35 cellular contexts compared by ENCODE assay signal in genomic region chr11:62157603-62158002, GRCh38. TPM values are rescaled to one million over a fixed set of nuclear protein-coding genes. Genes with fewer than 3 reads are reported as not detected.
"Had no signal": no experiment of that assay in that cellular context is flagged by ENCODE, and none has a peak within 500 bp of the region (broad histone marks: within the 10 kb centered on the region; RNA-seq: fewer than 3 reads in every experiment).

No MANE protein-coding gene starts in this region.

- H3K4me1 Mint-ChIP-seq: activated CD4-positive, alpha-beta T cell treated with anti-CD3 and anti-CD28 coated beads, Interleukin-2, amount 10 ng/mL, durations not matched to agents 24 days and 14 days; activated naive CD8-positive, alpha-beta T cell treated with anti-CD3 and anti-CD28 coated beads for 36 hours; activated T-helper 17 cell treated with anti-CD3 and anti-CD28 coated beads, Interleukin-2, amount 50 U/mL, for 72 hours; central memory CD8-positive, alpha-beta T cell had no signal

- H3K9me3 Mint-ChIP-seq: activated CD4-positive, alpha-beta T cell treated with anti-CD3 and anti-CD28 coated beads, Interleukin-2, amount 10 ng/mL, durations not matched to agents 24 days and 14 days; activated CD8-positive, alpha-beta T cell treated with anti-CD3 and anti-CD28 coated beads for 36 hours; activated naive CD8-positive, alpha-beta T cell treated with anti-CD3 and anti-CD28 coated beads for 36 hours; activated T-cell treated with anti-CD3 and anti-CD28 coated beads, Interleukin-2, amount 50 U/mL, for 72 hours; activated T-helper 17 cell treated with anti-CD3 and anti-CD28 coated beads, Interleukin-2, amount 50 U/mL, for 72 hours; central memory CD8-positive, alpha-beta T cell; T-helper 1 cell treated with Interleukin-12 subunit alpha and Interleukin-12 subunit beta and Interleukin-4 antibody, amounts not matched to agents 30 μg/mL and 1 μg/mL, for 36 hours; T-helper 2 cell treated with Interferon-gamma antibody and Interleukin-4, amounts not matched to agents 5 μg/mL and 100 μg/mL, for 36 hours had no signal

- H3K4me3 ChIP-seq: ascending aorta, cardiac muscle cell, SJSA1 had no signal

- H3K9me3 ChIP-seq: ascending aorta, SJSA1, SK-N-SH had no signal

- H3K27ac ChIP-seq: ascending aorta, cardiac muscle cell, KMS-11, SJSA1 had no signal

- DNase-seq: activated CD4-positive, alpha-beta T cell treated with anti-CD3 and anti-CD28 coated beads, Interleukin-2, amount 10 ng/mL, durations not matched to agents 24 days and 14 days; activated CD4-positive, alpha-beta T cell treated with anti-CD3 and anti-CD28 coated beads, Interleukin-2, amount 50 U/mL, for 4 hours; activated CD8-positive, alpha-beta T cell treated with anti-CD3 and anti-CD28 coated beads for 36 hours; activated effector memory CD4-positive, alpha-beta T cell treated with anti-CD3 and anti-CD28 coated beads, Interleukin-2, amount 50 U/mL, for 16 hours; activated naive CD4-positive, alpha-beta T cell; activated naive CD4-positive, alpha-beta T cell treated with anti-CD3 and anti-CD28 coated beads, Interleukin-2, amount 50 U/mL, for 16 hours; activated naive CD8-positive, alpha-beta T cell treated with anti-CD3 and anti-CD28 coated beads for 36 hours; activated T-cell treated with anti-CD3 and anti-CD28 coated beads, Interleukin-2, amount 50 U/mL, for 1 hour; activated T-cell treated with anti-CD3 and anti-CD28 coated beads, Interleukin-2, amount 50 U/mL, for 72 hours; amniotic stem cell; NCI-H1092 treated with DMSO at 0.1 percent for 48 hours; NCI-H1417; NCI-H146; NCI-H187; NCI-H2081; NCI-H2171 treated with DMSO at 0.1 percent for 48 hours; NCI-H2227 treated with DMSO at 0.1 percent for 48 hours; NCI-H446 treated with DMSO at 0.1 percent for 48 hours; NCI-H524; NCI-H69; NCI-H82; NK-92 treated with Interleukin-12 subunit alpha and Interleukin-12 subunit beta, amount 100 ng/mL, for 24 hours; PC-3; SHP77; SK-N-SH had no signal

- H3K4me2 ChIP-seq: KMS-11, SK-N-SH had no signal

- H3K4me1 ChIP-seq: ascending aorta, SJSA1 had no signal

- H3K27me3 ChIP-seq: ascending aorta, cardiac muscle cell had no signal

- H3K9ac ChIP-seq: KMS-11, SK-N-SH had no signal

- H3K27ac Mint-ChIP-seq: activated CD4-positive, alpha-beta T cell treated with anti-CD3 and anti-CD28 coated beads, Interleukin-2, amount 10 ng/mL, durations not matched to agents 24 days and 14 days; activated CD8-positive, alpha-beta T cell treated with anti-CD3 and anti-CD28 coated beads for 36 hours; activated naive CD8-positive, alpha-beta T cell treated with anti-CD3 and anti-CD28 coated beads for 36 hours; activated T-cell treated with anti-CD3 and anti-CD28 coated beads, Interleukin-2, amount 50 U/mL, for 72 hours; activated T-helper 17 cell treated with anti-CD3 and anti-CD28 coated beads, Interleukin-2, amount 50 U/mL, for 72 hours; T-helper 1 cell treated with Interleukin-12 subunit alpha and Interleukin-12 subunit beta and Interleukin-4 antibody, amounts not matched to agents 30 μg/mL and 1 μg/mL, for 36 hours; T-helper 2 cell treated with Interferon-gamma antibody and Interleukin-4, amounts not matched to agents 5 μg/mL and 100 μg/mL, for 36 hours had no signal

- H3K4me3 Mint-ChIP-seq: activated CD4-positive, alpha-beta T cell treated with anti-CD3 and anti-CD28 coated beads, Interleukin-2, amount 10 ng/mL, durations not matched to agents 24 days and 14 days; activated CD8-positive, alpha-beta T cell treated with anti-CD3 and anti-CD28 coated beads for 36 hours; activated naive CD8-positive, alpha-beta T cell treated with anti-CD3 and anti-CD28 coated beads for 36 hours; activated T-cell treated with anti-CD3 and anti-CD28 coated beads, Interleukin-2, amount 50 U/mL, for 72 hours; activated T-helper 17 cell treated with anti-CD3 and anti-CD28 coated beads, Interleukin-2, amount 50 U/mL, for 72 hours; central memory CD8-positive, alpha-beta T cell; T-helper 1 cell treated with Interleukin-12 subunit alpha and Interleukin-12 subunit beta and Interleukin-4 antibody, amounts not matched to agents 30 μg/mL and 1 μg/mL, for 36 hours; T-helper 2 cell treated with Interferon-gamma antibody and Interleukin-4, amounts not matched to agents 5 μg/mL and 100 μg/mL, for 36 hours had no signal

RNA-seq across cellular contexts. Expression of gene SCGB1D1, which starts 32.4 kb away (rescaled TPM):
- total RNA-seq: activated CD4-positive, alpha-beta T cell treated with anti-CD3 and anti-CD28 coated beads, Interleukin-2, amount 10 ng/mL, durations not matched to agents 24 days and 14 days; activated CD8-positive, alpha-beta memory T cell treated with anti-CD3 and anti-CD28 coated beads for 36 hours; activated CD8-positive, alpha-beta T cell treated with anti-CD3 and anti-CD28 coated beads for 36 hours; activated naive CD8-positive, alpha-beta T cell treated with anti-CD3 and anti-CD28 coated beads for 36 hours; activated T-cell treated with anti-CD3 and anti-CD28 coated beads, Interleukin-2, amount 50 U/mL, for 72 hours; activated T-helper 17 cell treated with anti-CD3 and anti-CD28 coated beads, Interleukin-2, amount 50 U/mL, for 72 hours; ascending aorta; cardiac muscle cell; LHCN-M2; PC-3; SJSA1 had no signal
- polyA plus RNA-seq: cardiac muscle cell, SK-N-SH had no signal

RNA-seq across cellular contexts. Expression of gene SCGB2A1, which starts 50.9 kb away (rescaled TPM):
- total RNA-seq: activated CD4-positive, alpha-beta T cell treated with anti-CD3 and anti-CD28 coated beads, Interleukin-2, amount 10 ng/mL, durations not matched to agents 24 days and 14 days; activated CD8-positive, alpha-beta memory T cell treated with anti-CD3 and anti-CD28 coated beads for 36 hours; activated CD8-positive, alpha-beta T cell treated with anti-CD3 and anti-CD28 coated beads for 36 hours; activated naive CD8-positive, alpha-beta T cell treated with anti-CD3 and anti-CD28 coated beads for 36 hours; activated T-cell treated with anti-CD3 and anti-CD28 coated beads, Interleukin-2, amount 50 U/mL, for 72 hours; activated T-helper 17 cell treated with anti-CD3 and anti-CD28 coated beads, Interleukin-2, amount 50 U/mL, for 72 hours; ascending aorta; cardiac muscle cell; LHCN-M2; PC-3; SJSA1 had no signal
- polyA plus RNA-seq: cardiac muscle cell, SK-N-SH had no signal
